Comparison of ENCODE assay signal across 7 cellular contexts in the genomic region with DNA sequence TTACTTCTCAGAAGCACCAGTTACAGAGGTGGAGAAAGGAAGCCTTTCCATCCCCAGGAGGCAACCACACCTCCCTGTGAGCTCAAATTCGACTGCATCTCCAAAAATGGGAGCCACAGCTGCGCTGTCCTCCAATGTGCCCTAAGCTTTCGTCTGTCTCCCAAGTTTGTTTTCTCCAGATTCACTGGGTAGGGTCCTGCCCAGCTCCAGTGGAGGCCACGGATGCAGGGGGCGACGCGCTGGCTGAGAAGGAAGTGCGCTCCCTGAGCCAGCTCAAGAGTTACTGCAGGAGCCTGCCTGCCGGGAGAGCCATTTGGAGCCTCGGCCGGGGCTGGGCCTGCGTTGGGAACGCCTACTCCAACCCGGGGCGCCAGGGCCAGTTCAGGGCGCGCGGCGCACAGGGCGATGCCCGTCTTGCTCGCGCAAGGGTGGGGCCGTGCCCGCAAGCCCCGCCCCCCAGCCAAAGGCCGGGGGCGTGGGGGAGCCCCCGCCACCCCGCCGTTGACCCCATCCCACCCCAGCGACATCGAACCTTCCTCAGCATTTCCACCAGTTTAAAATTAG. TPM values are rescaled to one million over a fixed set of nuclear protein-coding genes. Genes with fewer than 3 reads are reported as not detected.
DNase-seq lines count a peak whose midpoint lies in the region; ATAC-seq, FAIRE-seq and TF ChIP-seq lines count a peak whose summit lies in the region.

No MANE protein-coding gene starts in this region.

- intact Hi-C loops in kidney (cut with DNase I) = no loop called here

- H3K36me3 ChIP-seq in kidney (ENCODE audit: control insufficient read depth in 1 of 2, insufficient read depth in 2 of 2, low read length in 2 of 2) = no peaks in the 10 kb centered on the region

- no peak for FAIRE-seq in kidney (lab: Jason Lieb, UNC)

- H3K4me1 ChIP-seq in kidney (ENCODE audit: control insufficient read depth in 1 of 2, insufficient read depth in 1 of 2, low read depth in 1 of 2, low read length in 2 of 2) = peaks cover 0 to 22% of the 10 kb centered on the region in 2 donors

- peak; percentile 93 for ATAC-seq in GM18511 (IDR thresholded peaks at IDR 0.05; ENCODE audit: unreplicated experiment)
- ATAC-seq in HG02798 (IDR thresholded peaks at IDR 0.05; ENCODE audit: poor library complexity, unreplicated experiment) = peak; percentile 95

- DNase-seq in NCI-H1436 treated with DMSO at 0.1 percent for 48 hours (lab: John Stamatoyannopoulos, UW) = peak; percentile 34
- DNase-seq in activated CD4-positive, CD25-positive, alpha-beta regulatory T cell (lab: John Stamatoyannopoulos, UW) = peak; percentile 46 to 61 (median 56)
- DNase-seq in central memory CD4-positive, alpha-beta T cell = peak; percentile 68
- peak; percentile 96 for DNase-seq in kidney
- DNase-seq in stimulated activated CD4-positive, alpha-beta T cell treated with anti-CD3 and anti-CD28 coated beads, Interleukin-12 subunit alpha, Interleukin-12 subunit beta, amount 100 ng/mL, for 48 hours (ENCODE audit: low read depth in 2 of 3, low spot score in 1 of 3) = peak; percentile 69 to 80 (median 71)

- H3K4me3 ChIP-seq in kidney (ENCODE audit: low read length in 2 of 2) = peak overlapping the region; percentile 65 to 70

- H3K27ac ChIP-seq in kidney (ENCODE audit: low read depth in 2 of 2, low read length in 2 of 2) = peak overlapping the region; percentile 56 to 71

- peak overlapping the region; percentile 20 to 47 for H3K9ac ChIP-seq in kidney (ENCODE audit: low read length in 2 of 2)

- no peak for TF ChIP-seq CTCF in kidney (IDR thresholded peaks at IDR 0.05; ENCODE audit: borderline replicate concordance, extremely low read depth, insufficient read depth)

- no peaks in the 10 kb centered on the region for H3K9me3 ChIP-seq in kidney (ENCODE audit: control insufficient read depth in 1 of 2, low read length in 2 of 2)

RNA-seq across cellular contexts. Expression of a gene that starts 19.5 kb away (rescaled TPM):
- 26.8 TPM for total RNA-seq in kidney
- 12.7 TPM for polyA plus RNA-seq in kidney (ENCODE audit: insufficient read depth, low read depth, low replicate concordance)

Comparison
In these comparisons a context has a peak if more than half of its experiments do, and no peak if none do; other contexts are left out.
1. Peak in every context shown above with its lines: DNase-seq, ATAC-seq, H3K4me3 ChIP-seq and H3K27ac ChIP-seq.
2. DNase-seq: peak in every context shown above with its lines; median percentile 96 in kidney; 71 in stimulated activated CD4-positive, alpha-beta T cell treated with anti-CD3 and anti-CD28 coated beads, Interleukin-12 subunit alpha, Interleukin-12 subunit beta, amount 100 ng/mL, for 48 hours; 68 in central memory CD4-positive, alpha-beta T cell; 56 in activated CD4-positive, CD25-positive, alpha-beta regulatory T cell; 34 in NCI-H1436 treated with DMSO at 0.1 percent for 48 hours.